16 cellular contexts compared by ENCODE assay signal in genomic region chr4:131258361-131258760, GRCh38.
"Had no signal": no experiment of that assay in that cellular context is flagged by ENCODE, and none has a peak within 500 bp of the region (broad histone marks: within the 10 kb centered on the region; RNA-seq: fewer than 3 reads in every experiment).

No MANE protein-coding gene starts in this region.

- H3K27ac Mint-ChIP-seq: activated CD4-positive, alpha-beta T cell treated with anti-CD3 and anti-CD28 coated beads for 36 hours; activated CD8-positive, alpha-beta T cell treated with anti-CD3 and anti-CD28 coated beads, Interleukin-2, amount 10 ng/mL, durations not matched to agents 7 days and 5 days; activated naive CD8-positive, alpha-beta T cell treated with anti-CD3 and anti-CD28 coated beads, Interleukin-2, amount 50 U/mL, for 24 hours; dendritic cell treated with granulocyte-macrophage colony-stimulating factor and Interleukin-4, amounts not matched to agents 40 ng/mL and 50 ng/mL, for 4 days; nephron progenitor cell; stimulated activated naive B cell treated with anti-CD40 and anti-IgM and Interleukin-4, amounts not matched to agents 10 μg/mL and 1 μg/mL and 100 μg/mL, for 72 hours had no signal

- H3K27me3 Mint-ChIP-seq: activated CD4-positive, alpha-beta T cell treated with anti-CD3 and anti-CD28 coated beads for 36 hours; activated naive CD8-positive, alpha-beta T cell treated with anti-CD3 and anti-CD28 coated beads, Interleukin-2, amount 50 U/mL, for 24 hours; central memory CD8-positive, alpha-beta T cell; dendritic cell treated with granulocyte-macrophage colony-stimulating factor and Interleukin-4, amounts not matched to agents 40 ng/mL and 50 ng/mL, for 4 days; stimulated activated naive B cell treated with anti-CD40 and anti-IgM and Interleukin-4, amounts not matched to agents 10 μg/mL and 1 μg/mL and 100 μg/mL, for 72 hours had no signal

- H3K27ac ChIP-seq: left lung, sigmoid colon, upper lobe of left lung had no signal

- H3K4me1 ChIP-seq: left lung, sigmoid colon, upper lobe of left lung had no signal

- H3K36me3 Mint-ChIP-seq: stimulated activated naive B cell treated with anti-CD40 and anti-IgM and Interleukin-4, amounts not matched to agents 10 μg/mL and 1 μg/mL and 100 μg/mL, for 72 hours had no signal

- H3K9me3 Mint-ChIP-seq: dendritic cell treated with granulocyte-macrophage colony-stimulating factor and Interleukin-4, amounts not matched to agents 40 ng/mL and 50 ng/mL, for 4 days; nephron progenitor cell; stimulated activated naive B cell treated with anti-CD40 and anti-IgM and Interleukin-4, amounts not matched to agents 10 μg/mL and 1 μg/mL and 100 μg/mL, for 72 hours had no signal

- ATAC-seq: activated CD4-positive, alpha-beta T cell treated with anti-CD3 and anti-CD28 coated beads for 36 hours; activated CD8-positive, alpha-beta T cell treated with anti-CD3 and anti-CD28 coated beads, Interleukin-2, amount 10 ng/mL, durations not matched to agents 7 days and 5 days; activated naive CD8-positive, alpha-beta T cell treated with anti-CD3 and anti-CD28 coated beads, Interleukin-2, amount 50 U/mL, for 24 hours; left lung; stimulated activated naive B cell treated with anti-CD40 and anti-IgM and Interleukin-4, amounts not matched to agents 10 μg/mL and 1 μg/mL and 100 μg/mL, for 72 hours had no signal

- H3K36me3 ChIP-seq: left lung, sigmoid colon, upper lobe of left lung had no signal

- H3K4me1 Mint-ChIP-seq: activated CD4-positive, alpha-beta T cell treated with anti-CD3 and anti-CD28 coated beads for 36 hours; activated naive CD8-positive, alpha-beta T cell treated with anti-CD3 and anti-CD28 coated beads, Interleukin-2, amount 50 U/mL, for 24 hours; central memory CD8-positive, alpha-beta T cell; nephron progenitor cell; stimulated activated naive B cell treated with anti-CD40 and anti-IgM and Interleukin-4, amounts not matched to agents 10 μg/mL and 1 μg/mL and 100 μg/mL, for 72 hours had no signal

- H3K4me3 ChIP-seq: left lung, sigmoid colon, upper lobe of left lung had no signal

- H3K27me3 ChIP-seq: left lung, sigmoid colon, upper lobe of left lung had no signal

- DNase-seq: activated CD4-positive, alpha-beta T cell treated with anti-CD3 and anti-CD28 coated beads for 36 hours; activated CD8-positive, alpha-beta memory T cell treated with anti-CD3 and anti-CD28 coated beads, Interleukin-2, amount 50 U/mL, for 48 hours; activated CD8-positive, alpha-beta T cell treated with anti-CD3 and anti-CD28 coated beads, Interleukin-2, amount 10 ng/mL, durations not matched to agents 7 days and 5 days; activated naive CD4-positive, alpha-beta T cell; activated naive CD8-positive, alpha-beta T cell treated with anti-CD3 and anti-CD28 coated beads, Interleukin-2, amount 50 U/mL, for 24 hours; erythroblast; islet precursor cell; left lung; mesenchymal stem cell; nephron progenitor cell; sigmoid colon; stimulated activated CD4-positive, alpha-beta T cell treated with anti-CD3 and anti-CD28 coated beads, Interleukin-2, amount 100 ng/mL, for 24 hours; stimulated activated naive B cell treated with anti-CD40 and anti-IgM and Interleukin-4, amounts not matched to agents 10 μg/mL and 1 μg/mL and 100 μg/mL, for 72 hours; upper lobe of left lung had no signal

- H3K9me3 ChIP-seq: left lung, sigmoid colon, upper lobe of left lung had no signal

- H3K4me3 Mint-ChIP-seq: activated CD4-positive, alpha-beta T cell treated with anti-CD3 and anti-CD28 coated beads for 36 hours; activated CD8-positive, alpha-beta T cell treated with anti-CD3 and anti-CD28 coated beads, Interleukin-2, amount 10 ng/mL, durations not matched to agents 7 days and 5 days; activated naive CD8-positive, alpha-beta T cell treated with anti-CD3 and anti-CD28 coated beads, Interleukin-2, amount 50 U/mL, for 24 hours; central memory CD8-positive, alpha-beta T cell; dendritic cell treated with granulocyte-macrophage colony-stimulating factor and Interleukin-4, amounts not matched to agents 40 ng/mL and 50 ng/mL, for 4 days; nephron progenitor cell; stimulated activated naive B cell treated with anti-CD40 and anti-IgM and Interleukin-4, amounts not matched to agents 10 μg/mL and 1 μg/mL and 100 μg/mL, for 72 hours had no signal
